Comparison of ENCODE assay signal across 8 cellular contexts in genomic region chr2:152718047-152718908, GRCh38. TPM values are rescaled to one million over a fixed set of nuclear protein-coding genes. Genes with fewer than 3 reads are reported as not detected.
DNase-seq lines count a peak whose midpoint lies in the region; ATAC-seq and TF ChIP-seq lines count a peak whose summit lies in the region.

ARL6IP6 (plus strand) TSS chr2:152718620; CDS start chr2:152718625, 5 bp downstream.

- TF ChIP-seq CTCF in GM12875 (IDR thresholded peaks at IDR 0.05; ENCODE audit: borderline replicate concordance, insufficient read depth, low read depth, low read length) (no peak), SU-DHL-6 (IDR thresholded peaks at IDR 0.05; ENCODE audit: insufficient read depth, low read length, poor library complexity, severe bottlenecking) (no peak), glutamatergic neuron (IDR thresholded peaks at IDR 0.05; ENCODE audit: partially characterized antibody, unreplicated experiment) (no peak), osteocyte (IDR thresholded peaks at IDR 0.05) (no peak), thoracic aorta (IDR thresholded peaks at IDR 0.05) (no peak)

- H3K9me3 ChIP-seq in SU-DHL-6 (ENCODE audit: insufficient read depth, low read length) (no peaks in the 10 kb centered on the region), thoracic aorta (no peaks in the 10 kb centered on the region)

- DNase-seq in NCI-H1417 (lab: John Stamatoyannopoulos, UW): peak; percentile 78 to 97 (median 97)
- peak; percentile 96 for DNase-seq in activated naive CD8-positive, alpha-beta T cell treated with anti-CD3 and anti-CD28 coated beads, Interleukin-2, amount 10 ng/mL, durations not matched to agents 7 days and 5 days
- peak; percentile 96 for DNase-seq in glutamatergic neuron
- peak; percentile 97 for DNase-seq in osteocyte (ENCODE audit: extremely low spot score, unreplicated experiment)
- DNase-seq in thoracic aorta (ENCODE audit: low spot score): peak; percentile 74

- peaks cover 32% of the 10 kb centered on the region for H3K4me1 Mint-ChIP-seq in activated naive CD8-positive, alpha-beta T cell treated with anti-CD3 and anti-CD28 coated beads, Interleukin-2, amount 10 ng/mL, durations not matched to agents 7 days and 5 days
- H3K4me1 Mint-ChIP-seq in glutamatergic neuron (ENCODE audit: low read depth, unreplicated experiment) (peaks cover 17% of the 10 kb centered on the region), osteocyte (ENCODE audit: unreplicated experiment) (peaks cover 55% of the 10 kb centered on the region)

- H3K79me2 ChIP-seq in SU-DHL-6 (ENCODE audit: insufficient read depth, low read length): peaks cover 83% of the 10 kb centered on the region

- H3K9me3 Mint-ChIP-seq in activated naive CD8-positive, alpha-beta T cell treated with anti-CD3 and anti-CD28 coated beads, Interleukin-2, amount 10 ng/mL, durations not matched to agents 7 days and 5 days: no peaks in the 10 kb centered on the region
- peaks cover 10% of the 10 kb centered on the region for H3K9me3 Mint-ChIP-seq in glutamatergic neuron (ENCODE audit: unreplicated experiment)
- H3K9me3 Mint-ChIP-seq in osteocyte (ENCODE audit: unreplicated experiment): no peaks in the 10 kb centered on the region

- no peaks in the 10 kb centered on the region for H3K27me3 Mint-ChIP-seq in activated naive CD8-positive, alpha-beta T cell treated with anti-CD3 and anti-CD28 coated beads, Interleukin-2, amount 10 ng/mL, durations not matched to agents 7 days and 5 days
- H3K27me3 Mint-ChIP-seq in glutamatergic neuron (ENCODE audit: unreplicated experiment) (peaks cover 13% of the 10 kb centered on the region), osteocyte (ENCODE audit: unreplicated experiment) (no peaks in the 10 kb centered on the region)

- peaks cover 41% of the 10 kb centered on the region for H3K36me3 ChIP-seq in SU-DHL-6 (ENCODE audit: low read length)
- no peaks in the 10 kb centered on the region for H3K36me3 ChIP-seq in thoracic aorta

- H3K9me2 ChIP-seq in SU-DHL-6 (replicated peaks; ENCODE audit: insufficient read depth, low read length): no peaks in the 10 kb centered on the region

- peak within 1 kb of the TSS; percentile 95 for H3K4me3 Mint-ChIP-seq in activated naive CD8-positive, alpha-beta T cell treated with anti-CD3 and anti-CD28 coated beads, Interleukin-2, amount 10 ng/mL, durations not matched to agents 7 days and 5 days
- H3K4me3 Mint-ChIP-seq in glutamatergic neuron (ENCODE audit: unreplicated experiment): peak within 1 kb of the TSS; percentile 100
- peak within 1 kb of the TSS; percentile 100 for H3K4me3 Mint-ChIP-seq in osteocyte (ENCODE audit: unreplicated experiment)

- POLR2A ChIA-PET in activated naive CD8-positive, alpha-beta T cell treated with anti-CD3 and anti-CD28 coated beads, Interleukin-2, amount 10 ng/mL, durations not matched to agents 7 days and 5 days (lab: Charles Lee): interaction anchor here (0.8 to 2.7 kb wide), 9 partner anchors 12 to 1456 kb away, joined by 3 to 24 read pairs (median 3); partner anchors contain the start of genes RBM43 and STAM2

- peaks cover 32% of the 10 kb centered on the region for H4K20me1 ChIP-seq in SU-DHL-6 (ENCODE audit: low read depth, low read length)

- H3K4me1 ChIP-seq in thoracic aorta (ENCODE audit: control insufficient read depth in 1 of 2, low read depth in 2 of 2): peaks cover 12 to 39% of the 10 kb centered on the region in 2 donors

- peak within 1 kb of the TSS; percentile 95 for H3K9ac ChIP-seq in SU-DHL-6 (ENCODE audit: low read length)

- H3K27ac Mint-ChIP-seq in activated naive CD8-positive, alpha-beta T cell treated with anti-CD3 and anti-CD28 coated beads, Interleukin-2, amount 10 ng/mL, durations not matched to agents 7 days and 5 days: peak within 1 kb of the TSS; percentile 97
- H3K27ac Mint-ChIP-seq in glutamatergic neuron (ENCODE audit: unreplicated experiment) (peak within 1 kb of the TSS; percentile 99), osteocyte (ENCODE audit: unreplicated experiment) (peak within 1 kb of the TSS; percentile 100)

- peaks cover 10% of the 10 kb centered on the region; the same call in 1 of the 2 replicates for H3F3A ChIP-seq in SU-DHL-6 (ENCODE audit: insufficient read depth)

- no peaks in the 10 kb centered on the region for H3K27me3 ChIP-seq in SU-DHL-6 (ENCODE audit: low read length)
- H3K27me3 ChIP-seq in thoracic aorta (replicated peaks; ENCODE audit: insufficient read depth): no peaks in the 10 kb centered on the region

- peak within 1 kb of the TSS; percentile 95 for H3K4me2 ChIP-seq in SU-DHL-6 (ENCODE audit: low read depth, low read length, poor library complexity, severe bottlenecking)

- peak within 1 kb of the TSS; percentile 87 for H3K4me3 ChIP-seq in GM12875 (ENCODE audit: low read depth, low read length)
- H3K4me3 ChIP-seq in SU-DHL-6 (ENCODE audit: insufficient read depth, low read length, poor library complexity, severe bottlenecking): peak within 1 kb of the TSS; percentile 94
- peak within 1 kb of the TSS; percentile 83 for H3K4me3 ChIP-seq in thoracic aorta

- ATAC-seq in HG02763 (IDR thresholded peaks at IDR 0.05; ENCODE audit: unreplicated experiment): peak; percentile 67
- peak; percentile 61 for ATAC-seq in activated naive CD8-positive, alpha-beta T cell treated with anti-CD3 and anti-CD28 coated beads, Interleukin-2, amount 10 ng/mL, durations not matched to agents 7 days and 5 days (ENCODE audit: low read depth)
- ATAC-seq in thoracic aorta (ENCODE audit: insufficient number of reproducible peaks, low FRiP score, low read depth): peak; percentile 84

- peak within 1 kb of the TSS; percentile 94 for H2AFZ ChIP-seq in SU-DHL-6 (ENCODE audit: low read depth, low read length, severe bottlenecking)

- peaks cover 23% of the 10 kb centered on the region for H3K36me3 Mint-ChIP-seq in activated naive CD8-positive, alpha-beta T cell treated with anti-CD3 and anti-CD28 coated beads, Interleukin-2, amount 10 ng/mL, durations not matched to agents 7 days and 5 days
- H3K36me3 Mint-ChIP-seq in glutamatergic neuron (ENCODE audit: unreplicated experiment) (peaks cover 7% of the 10 kb centered on the region), osteocyte (ENCODE audit: unreplicated experiment) (peaks cover 18% of the 10 kb centered on the region)

- H3K27ac ChIP-seq in SU-DHL-6 (ENCODE audit: low read depth, low read length) (peak within 1 kb of the TSS; percentile 90), thoracic aorta (peak within 1 kb of the TSS; percentile 88 to 93)

RNA-seq across cellular contexts. Expression of gene ARL6IP6, which starts in this region (rescaled TPM):
- total RNA-seq in activated naive CD8-positive, alpha-beta T cell treated with anti-CD3 and anti-CD28 coated beads, Interleukin-2, amount 10 ng/mL, durations not matched to agents 7 days and 5 days: 10 to 100 TPM; 37.0 to 38.5 TPM
- total RNA-seq in glutamatergic neuron (ENCODE audit: unreplicated experiment) (26.4 TPM), osteocyte (13.9 and 17.0 TPM in 2 replicates), thoracic aorta (10 to 100 TPM in 1 of 2 donors, 1 to 10 TPM in 1; 7.3 to 13.4 TPM)

Comparison
In these comparisons a context has a peak if more than half of its experiments do, and no peak if none do; other contexts are left out.
1. Peak in every context shown above with its lines: DNase-seq, ATAC-seq, H3K4me3 ChIP-seq and H3K27ac ChIP-seq.